22 cellular contexts compared by ENCODE assay signal in genomic region chr4:88059781-88060180, GRCh38.
"Had no signal": no experiment of that assay in that cellular context is flagged by ENCODE, and none has a peak within 500 bp of the region (broad histone marks: within the 10 kb centered on the region; RNA-seq: fewer than 3 reads in every experiment).

No MANE protein-coding gene starts in this region.

- H3K4me1 Mint-ChIP-seq: IgD-negative memory B cell had no signal

- H3K27ac ChIP-seq: KMS-11, RWPE1 had no signal

- DNase-seq: Kasumi-1, MM.1S, NCI-H1092 treated with DMSO at 0.1 percent for 48 hours, NCI-H1436, NCI-H187, NCI-H2029, NCI-H2081 treated with DMSO at 0.1 percent for 48 hours, NCI-H2171, NCI-H226, NCI-H446, NCI-H510A, NCI-H524 treated with DMSO at 0.1 percent for 48 hours, NCI-H69, NCI-H774, PC-3, SHP77, SK-N-SH had no signal

- H3K9me3 Mint-ChIP-seq: IgD-negative memory B cell had no signal

- H3K27ac Mint-ChIP-seq: IgD-negative memory B cell had no signal

- H3K9me3 ChIP-seq: SK-N-SH had no signal

- FAIRE-seq: HepG2, K562 had no signal

- H3K4me3 ChIP-seq: K562 had no signal

- H3K4me3 Mint-ChIP-seq: IgD-negative memory B cell had no signal

- H3K27me3 Mint-ChIP-seq: IgD-negative memory B cell had no signal
